In genomic region chrX:135697614-135698013, GRCh38 we compare ENCODE assay signal across 27 cellular contexts. TPM values are rescaled to one million over a fixed set of nuclear protein-coding genes. Genes with fewer than 3 reads are reported as not detected.
DNase-seq lines count a peak whose midpoint lies in the region; ATAC-seq and TF ChIP-seq lines count a peak whose summit lies in the region.
"Had no signal": no experiment of that assay in that cellular context is flagged by ENCODE, and none has a peak within 500 bp of the region (broad histone marks: within the 10 kb centered on the region; RNA-seq: fewer than 3 reads in every experiment).

No MANE protein-coding gene starts in this region.

- no peaks in the 10 kb centered on the region for H3K4me1 ChIP-seq in vagina
- H3K4me1 ChIP-seq: breast epithelium, left lung, tibial artery had no signal

- no peaks in the 10 kb centered on the region for H3K27me3 ChIP-seq in vagina
- H3K27me3 ChIP-seq: left lung, tibial artery had no signal

- DNase-seq in DMS53 (lab: John Stamatoyannopoulos, UW) (peak; percentile 17), NCI-H526 treated with DMSO at 0.1 percent for 48 hours (lab: John Stamatoyannopoulos, UW) (peak; percentile 6), cerebellum (ENCODE audit: low spot score) (peak; percentile 5), vagina (ENCODE audit: extremely low spot score in 2 of 2) (no peak), NCI-H128 (lab: John Stamatoyannopoulos, UW; ENCODE audit: unreplicated experiment) (no peak)
- DNase-seq: activated CD4-positive, alpha-beta T cell treated with anti-CD3 and anti-CD28 coated beads, Interleukin-2, amount 50 U/mL, for 4 hours; activated CD8-positive, alpha-beta memory T cell treated with anti-CD3 and anti-CD28 coated beads, Interleukin-2, amount 50 U/mL, for 48 hours; activated effector memory CD4-positive, alpha-beta T cell treated with anti-CD3 and anti-CD28 coated beads, Interleukin-2, amount 50 U/mL, for 16 hours; AML-193; dermis blood vessel endothelial cell; EL; GM23248; heart right ventricle; KBM-7; left lung; NCI-H2081; NCI-H446 treated with DMSO at 0.1 percent for 48 hours; PC-9; stimulated activated naive CD8-positive, alpha-beta T cell treated with anti-CD3 and anti-CD28 coated beads, Interleukin-15, Interleukin-2, amounts not matched to agents 100 U/mL and 50 U/mL, for 24 hours; tibial artery had no signal

- H3K27ac ChIP-seq in vagina = no peak overlapping the region
- H3K27ac ChIP-seq: breast epithelium, GM23248, heart right ventricle, left lung, PC-9, tibial artery had no signal

- no peaks in the 10 kb centered on the region for H3K9me3 ChIP-seq in vagina
- H3K9me3 ChIP-seq: breast epithelium, heart right ventricle, left lung, tibial artery had no signal

- TF ChIP-seq CTCF in GM12873 (IDR thresholded peaks at IDR 0.05; ENCODE audit: insufficient read depth, low read depth, low read length, missing control alignments) (peak; percentile 14), vagina (IDR thresholded peaks at IDR 0.05) (no peak)

- no peak for ATAC-seq in GM21737 (IDR thresholded peaks at IDR 0.05; ENCODE audit: unreplicated experiment)
- ATAC-seq: heart right ventricle; left lung; stimulated activated naive CD8-positive, alpha-beta T cell treated with anti-CD3 and anti-CD28 coated beads, Interleukin-15, Interleukin-2, amounts not matched to agents 100 U/mL and 50 U/mL, for 24 hours had no signal

- no peak overlapping the region for H3K4me3 ChIP-seq in vagina
- H3K4me3 ChIP-seq: breast epithelium, GM23248, heart right ventricle, left lung, PC-9, tibial artery had no signal

- TF ChIP-seq POLR2A in vagina (IDR thresholded peaks at IDR 0.05) = no peak

- intact Hi-C loops in vagina (cut with DNase I) = no loop called here

- no peaks in the 10 kb centered on the region for H3K36me3 ChIP-seq in vagina
- H3K36me3 ChIP-seq: breast epithelium, heart right ventricle, left lung, tibial artery had no signal

RNA-seq across cellular contexts. Expression of gene CT45A1, which starts 15.8 kb away (rescaled TPM):
- not detected for total RNA-seq in cerebellum
- not detected for total RNA-seq in vagina
- total RNA-seq: breast epithelium; dermis blood vessel endothelial cell; GM23248; heart right ventricle; left lung; mononuclear cell; PC-9; posterior vena cava; skeletal muscle tissue; T-helper 2 cell treated with Interferon-gamma antibody and Interleukin-4, amounts not matched to agents 100 ng/mL and 5 ng/mL, for 36 hours had no signal

Comparison
In these comparisons a context has a peak if more than half of its experiments do, and no peak if none do; other contexts are left out.
1. DNase-seq: peak in DMS53 (single experiment), NCI-H526 treated with DMSO at 0.1 percent for 48 hours (single experiment) and cerebellum (single experiment); none in vagina (0 of 2) and NCI-H128 (single experiment).